1 cellular context compared by ENCODE assay signal in genomic region chr15:62147149-62148013, GRCh38.
TF ChIP-seq lines count a peak whose summit lies in the region.

No MANE protein-coding gene starts in this region.

TF ChIP-seq in HepG2, 621 proteins besides CTCF, POLR2A, EP300 and RAD21:
- no peak for TF ChIP-seq FLYWCH1 (CRISPR knock-in tag; IDR thresholded peaks at IDR 0.05)
- no peak for TF ChIP-seq ZHX1 (CRISPR knock-in tag; IDR thresholded peaks at IDR 0.05; ENCODE audit: low read depth)
- no peak for TF ChIP-seq ZBTB46 (CRISPR knock-in tag; IDR thresholded peaks at IDR 0.05; ENCODE audit: borderline replicate concordance)
- no peak for TF ChIP-seq PPARG (CRISPR knock-in tag; conservative IDR thresholded peaks at IDR 0.05)
- TF ChIP-seq ZNF264 (CRISPR knock-in tag; IDR thresholded peaks at IDR 0.05), result no peak
- no peak for TF ChIP-seq ZNF318 (CRISPR knock-in tag; IDR thresholded peaks at IDR 0.05)
- no peak for TF ChIP-seq THRA (CRISPR knock-in tag; IDR thresholded peaks at IDR 0.05; ENCODE audit: borderline replicate concordance)
- no peak for TF ChIP-seq ZNF704 (CRISPR knock-in tag; IDR thresholded peaks at IDR 0.05; ENCODE audit: borderline replicate concordance)
- no peak for TF ChIP-seq MEF2D (CRISPR knock-in tag; IDR thresholded peaks at IDR 0.05)
- TF ChIP-seq THAP8 (CRISPR knock-in tag; IDR thresholded peaks at IDR 0.05; ENCODE audit: borderline replicate concordance), result no peak
- no peak for TF ChIP-seq MLLT10 (CRISPR knock-in tag; IDR thresholded peaks at IDR 0.05)
- no peak for TF ChIP-seq ZNF891 (CRISPR knock-in tag; IDR thresholded peaks at IDR 0.05)
- TF ChIP-seq ZZZ3 (CRISPR knock-in tag; IDR thresholded peaks at IDR 0.05; ENCODE audit: borderline replicate concordance), result no peak
- TF ChIP-seq ZNF44 (CRISPR knock-in tag; IDR thresholded peaks at IDR 0.05), result no peak
- TF ChIP-seq SNAPC4 (CRISPR knock-in tag; IDR thresholded peaks at IDR 0.05), result no peak
- TF ChIP-seq NFAT5 (CRISPR knock-in tag; IDR thresholded peaks at IDR 0.05), result no peak
- no peak for TF ChIP-seq CENPBD1 (CRISPR knock-in tag; IDR thresholded peaks at IDR 0.05; ENCODE audit: borderline replicate concordance, low read depth)
- no peak for TF ChIP-seq TEAD2 (CRISPR knock-in tag; IDR thresholded peaks at IDR 0.05)
- TF ChIP-seq ZNF138 (CRISPR knock-in tag; IDR thresholded peaks at IDR 0.05; ENCODE audit: low read depth), result no peak
- no peak for TF ChIP-seq ARNT2 (CRISPR knock-in tag; IDR thresholded peaks at IDR 0.05; ENCODE audit: low read depth)
